Comparison of ENCODE assay signal across 22 cellular contexts in genomic region chr4:178037459-178038214, GRCh38.
A peak's percentile ranks its signal among the peaks of the same experiment; 100 is the strongest.
DNase-seq lines count a peak whose midpoint lies in the region; ATAC-seq, FAIRE-seq and TF ChIP-seq lines count a peak whose summit lies in the region.
"Had no signal": no experiment of that assay in that cellular context is flagged by ENCODE, and none has a peak within 500 bp of the region (broad histone marks: within the 10 kb centered on the region; RNA-seq: fewer than 3 reads in every experiment).

No MANE protein-coding gene starts in this region.

- H3K4me1 ChIP-seq in K562 (replicated peaks in 1 of 2; ENCODE audit: control insufficient read depth in 2 of 2, insufficient read depth in 2 of 2, low read length in 2 of 2) (no peaks in the 10 kb centered on the region), neuronal stem cell (ENCODE audit: control insufficient read depth in 2 of 2, insufficient read depth in 1 of 2, low read depth in 1 of 2, low read length in 2 of 2) (no peaks in the 10 kb centered on the region)
- H3K4me1 ChIP-seq: BLaER1 treated with 17β-estradiol and CSF1 and Interleukin-3, amounts not matched to agents 10 nM and 100 nM had no signal

- peak overlapping the region; percentile 55; the same call in 1 of the 2 replicates for H3K4me2 ChIP-seq in K562 (ENCODE audit: insufficient read depth, low read length)
- no peak overlapping the region for H3K4me2 ChIP-seq in neuronal stem cell (ENCODE audit: insufficient read depth, low read length, poor library complexity, severe bottlenecking)
- H3K4me2 ChIP-seq: BLaER1 treated with 17β-estradiol and CSF1 and Interleukin-3, amounts not matched to agents 10 nM and 100 nM had no signal

- peak overlapping the region; percentile 10; the same call in 1 of the 3 replicates for H3K27ac ChIP-seq in K562 (ENCODE audit: extremely low read depth, low read depth, low read length)
- no peak overlapping the region for H3K27ac ChIP-seq in neuronal stem cell (replicated peaks; ENCODE audit: low read length)
- H3K27ac ChIP-seq in dorsolateral prefrontal cortex, result no peak overlapping the region
- H3K27ac ChIP-seq: BLaER1 treated with 17β-estradiol and CSF1 and Interleukin-3, amounts not matched to agents 10 nM and 100 nM had no signal

- no peaks in the 10 kb centered on the region for H3K4me1 Mint-ChIP-seq in osteocyte (ENCODE audit: unreplicated experiment)

- H3K79me2 ChIP-seq in K562 (ENCODE audit: control insufficient read depth, insufficient read depth, low read length), result no peaks in the 10 kb centered on the region

- H3K4me3 ChIP-seq in K562 (no peak overlapping the region), neuronal stem cell (ENCODE audit: low read length in 2 of 2) (no peak overlapping the region), dorsolateral prefrontal cortex (no peak overlapping the region)
- H3K4me3 ChIP-seq: BLaER1 treated with 17β-estradiol and CSF1 and Interleukin-3, amounts not matched to agents 10 nM and 100 nM had no signal

- no peak for TF ChIP-seq POLR2A in K562 (conservative IDR thresholded peaks at IDR 0.05)

- ATAC-seq in K562 (peak; percentile 89), GM18858 (IDR thresholded peaks at IDR 0.05; ENCODE audit: unreplicated experiment) (no peak)
- ATAC-seq: CD8-positive, alpha-beta T cell; HCT116; Panc1 had no signal

- intact Hi-C loops in K562 (cut with micrococcal nuclease) (no loop called here), dorsolateral prefrontal cortex (cut with DNase I) (no loop called here)

- H3K9me3 Mint-ChIP-seq in osteocyte (ENCODE audit: unreplicated experiment), result no peaks in the 10 kb centered on the region

- POLR2A ChIA-PET in K562 (lab: Yijun Ruan, JAX), result interaction anchor here (0.9 kb wide), 1 partner anchor 9 kb away, joined by 3 read pairs; no protein-coding TSS in a partner anchor

- no peak overlapping the region for H3K9ac ChIP-seq in K562 (ENCODE audit: insufficient read depth in 1 of 2, low read depth in 2 of 2, low read length in 2 of 2)
- H3K9ac ChIP-seq in neuronal stem cell (ENCODE audit: low read depth, low read length, poor library complexity), result no peak overlapping the region
- H3K9ac ChIP-seq: BLaER1 treated with 17β-estradiol and CSF1 and Interleukin-3, amounts not matched to agents 10 nM and 100 nM had no signal

- TF ChIP-seq EP300 in K562 (IDR thresholded peaks at IDR 0.05; ENCODE audit: low read length), result peak; percentile 89

- no peak overlapping the region for H2BK5ac ChIP-seq in neuronal stem cell (ENCODE audit: low read length)

- H4K91ac ChIP-seq in neuronal stem cell (ENCODE audit: low read depth, low read length, poor library complexity), result no peak overlapping the region

- no TSS peak for BruUV-seq in K562 (replicated peaks; lab: Mats Ljungman, UMichigan)

- no peak overlapping the region for H3K4ac ChIP-seq in neuronal stem cell (ENCODE audit: low read length)

- H3K79me1 ChIP-seq in neuronal stem cell (ENCODE audit: low read depth, low read length), result no peaks in the 10 kb centered on the region

- TF ChIP-seq RAD21 in K562 (CRISPR knock-in tag; conservative IDR thresholded peaks at IDR 0.05 in 1 of 2, IDR thresholded peaks at IDR 0.05 in 1 of 2), result no peak; a peak in 1 of 4 replicates

- no peaks in the 10 kb centered on the region for H3K36me3 Mint-ChIP-seq in osteocyte (ENCODE audit: unreplicated experiment)
- H3K36me3 Mint-ChIP-seq: CD8-positive, alpha-beta T cell had no signal

- no peaks in the 10 kb centered on the region for H3K9me3 ChIP-seq in K562 (replicated peaks; ENCODE audit: control insufficient read depth, insufficient read depth, low read depth, low read length)
- no peaks in the 10 kb centered on the region for H3K9me3 ChIP-seq in neuronal stem cell (replicated peaks in 1 of 2; ENCODE audit: control insufficient read depth in 2 of 2, insufficient read depth in 1 of 2, low read depth in 1 of 2, low read length in 2 of 2)

- no peak overlapping the region for H4K8ac ChIP-seq in neuronal stem cell (ENCODE audit: low read depth, low read length)

- CTCF ChIA-PET in K562 (lab: Yijun Ruan, JAX; ENCODE audit: low intra/inter-chr PET ratio), result no interaction called here

- DNase-seq in HUDEP-2 (lab: John Stamatoyannopoulos, UW; ENCODE audit: unreplicated experiment in 76 of 76), result peak in 73 of 76 experiments; percentile 4 to 94 (median 73)
- peak; percentile 20 for DNase-seq in SK-N-DZ (ENCODE audit: low spot score)
- peak; percentile 48 to 80 (median 54) for DNase-seq in K562 (ENCODE audit: extremely low read depth in 1 of 4, low spot score in 3 of 4)
- no peak for DNase-seq in neuronal stem cell (ENCODE audit: low spot score)
- no peak for DNase-seq in stimulated activated CD4-positive, alpha-beta T cell treated with anti-CD3 and anti-CD28 coated beads, Interleukin-4, amount 100 ng/mL, for 1 hour
- no peak for DNase-seq in dorsolateral prefrontal cortex
- no peak for DNase-seq in osteocyte (ENCODE audit: extremely low spot score, unreplicated experiment)
- DNase-seq: CD8-positive, alpha-beta T cell; GDM1; GOT3; IMR-90; Karpas-422; MV-4-11; NCI-H187; NCI-H69; SIG-M5 had no signal

- peak overlapping the region; percentile 14 for H3K14ac ChIP-seq in neuronal stem cell (ENCODE audit: low read length)

- no peak for TF ChIP-seq CTCF in K562 (IDR thresholded peaks at IDR 0.05 in 2 of 3, conservative IDR thresholded peaks at IDR 0.05 in 1 of 3; ENCODE audit: insufficient read depth in 2 of 3, low read depth in 1 of 3, low read length in 3 of 3)
- TF ChIP-seq CTCF in dorsolateral prefrontal cortex (IDR thresholded peaks at IDR 0.05 in 54 of 56, conservative IDR thresholded peaks at IDR 0.05 in 2 of 56; ENCODE audit: low read depth in 1 of 56, partially characterized antibody in 56 of 56), result no peak
- TF ChIP-seq CTCF in osteocyte (IDR thresholded peaks at IDR 0.05), result no peak

- H2BK15ac ChIP-seq in neuronal stem cell (ENCODE audit: low read length), result no peak overlapping the region

- H3K27me3 ChIP-seq in K562 (ENCODE audit: control insufficient read depth in 2 of 2, insufficient read depth in 2 of 2, low read length in 2 of 2) (no peaks in the 10 kb centered on the region), neuronal stem cell (ENCODE audit: control insufficient read depth in 3 of 3, insufficient read depth in 3 of 3, low read depth in 1 of 3, low read length in 3 of 3) (no peaks in the 10 kb centered on the region), dorsolateral prefrontal cortex (no peaks in the 10 kb centered on the region)
- H3K27me3 ChIP-seq: BLaER1 treated with 17β-estradiol and CSF1 and Interleukin-3, amounts not matched to agents 10 nM and 100 nM had no signal

- in situ Hi-C loops in K562 (cut with MboI), result no loop called here

- no peak overlapping the region for H2BK12ac ChIP-seq in neuronal stem cell (ENCODE audit: low read length)

- H4K20me1 ChIP-seq in K562 (replicated peaks; ENCODE audit: control insufficient read depth, insufficient read depth, low read length), result no peaks in the 10 kb centered on the region
- H4K20me1 ChIP-seq: BLaER1 treated with 17β-estradiol and CSF1 and Interleukin-3, amounts not matched to agents 10 nM and 100 nM had no signal

- H2AFZ ChIP-seq in K562 (ENCODE audit: low read depth, low read length) (peak overlapping the region; percentile 44; the same call in 1 of the 2 replicates), neuronal stem cell (ENCODE audit: low read length) (no peak overlapping the region)

- H3K36me3 ChIP-seq in K562 (ENCODE audit: control insufficient read depth, insufficient read depth, low read length), result no peaks in the 10 kb centered on the region
- no peaks in the 10 kb centered on the region for H3K36me3 ChIP-seq in neuronal stem cell (replicated peaks in 1 of 2; ENCODE audit: control insufficient read depth in 2 of 2, insufficient read depth in 2 of 2, low read length in 2 of 2)
- H3K36me3 ChIP-seq: BLaER1 treated with 17β-estradiol and CSF1 and Interleukin-3, amounts not matched to agents 10 nM and 100 nM had no signal

- H3K27me3 Mint-ChIP-seq in osteocyte (ENCODE audit: unreplicated experiment), result no peaks in the 10 kb centered on the region

- H3K23ac ChIP-seq in neuronal stem cell (ENCODE audit: low read depth, low read length, poor library complexity), result no peak overlapping the region

- peak; percentile 82 for FAIRE-seq in K562 (lab: Jason Lieb, UNC)
- FAIRE-seq: GM18507, HTR-8/SVneo had no signal

- WGBS in K562 (ENCODE audit: insufficient coverage, low coverage, missing lambda C conversion rate), result 1% methylated on average over 15 of the region's 15 CpGs
- no CpG with 5 or more reads among the region's 15 CpGs for WGBS in neuronal stem cell (ENCODE audit: extremely low coverage in 2 of 2, insufficient read length in 2 of 2, insufficient replicate concordance in 1 of 2), 2 donors

- no peaks in the 10 kb centered on the region for H3K9me1 ChIP-seq in K562 (ENCODE audit: control insufficient read depth, insufficient read depth, low read length)

- no peak overlapping the region for H3K27ac Mint-ChIP-seq in osteocyte (ENCODE audit: unreplicated experiment)
- H3K27ac Mint-ChIP-seq: CD8-positive, alpha-beta T cell had no signal

- H3K4me3 Mint-ChIP-seq in osteocyte (ENCODE audit: unreplicated experiment), result no peak overlapping the region
- H3K4me3 Mint-ChIP-seq: CD8-positive, alpha-beta T cell had no signal

- H3K18ac ChIP-seq in neuronal stem cell (ENCODE audit: low read length), result no peak overlapping the region

- no peak overlapping the region for H2BK120ac ChIP-seq in neuronal stem cell (ENCODE audit: low read depth, low read length)

- no peak overlapping the region for H2AK5ac ChIP-seq in neuronal stem cell (ENCODE audit: low read depth, low read length)

TF ChIP-seq in K562, 482 proteins besides CTCF, POLR2A, EP300 and RAD21 (continues in another document):
- TF ChIP-seq SMARCA4 (IDR thresholded peaks at IDR 0.05), result peak; percentile 87
- TF ChIP-seq, protein P1, sequence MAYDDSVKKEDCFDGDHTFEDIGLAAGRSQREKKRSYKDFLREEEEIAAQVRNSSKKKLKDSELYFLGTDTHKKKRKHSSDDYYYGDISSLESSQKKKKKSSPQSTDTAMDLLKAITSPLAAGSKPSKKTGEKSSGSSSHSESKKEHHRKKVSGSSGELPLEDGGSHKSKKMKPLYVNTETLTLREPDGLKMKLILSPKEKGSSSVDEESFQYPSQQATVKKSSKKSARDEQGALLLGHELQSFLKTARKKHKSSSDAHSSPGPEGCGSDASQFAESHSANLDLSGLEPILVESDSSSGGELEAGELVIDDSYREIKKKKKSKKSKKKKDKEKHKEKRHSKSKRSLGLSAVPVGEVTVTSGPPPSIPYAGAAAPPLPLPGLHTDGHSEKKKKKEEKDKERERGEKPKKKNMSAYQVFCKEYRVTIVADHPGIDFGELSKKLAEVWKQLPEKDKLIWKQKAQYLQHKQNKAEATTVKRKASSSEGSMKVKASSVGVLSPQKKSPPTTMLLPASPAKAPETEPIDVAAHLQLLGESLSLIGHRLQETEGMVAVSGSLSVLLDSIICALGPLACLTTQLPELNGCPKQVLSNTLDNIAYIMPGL (CRISPR knock-in tag; IDR thresholded peaks at IDR 0.05), result no peak
- 0 out of 2 replicates have a peak, but pooled peaks have one; percentile 72 for TF ChIP-seq PYGO2 (tag; IDR thresholded peaks at IDR 0.05)
- TF ChIP-seq BCOR (IDR thresholded peaks at IDR 0.05), result peak; percentile 36; the same call in 1 of the 2 replicates
- TF ChIP-seq ZNF644 (tag; IDR thresholded peaks at IDR 0.05; ENCODE audit: low read depth), result peak; percentile 78; the same call in 1 of the 2 replicates
- TF ChIP-seq ZNF76 (CRISPR knock-in tag; IDR thresholded peaks at IDR 0.05; ENCODE audit: borderline replicate concordance), result 0 out of 2 replicates have a peak, but pooled peaks have one; percentile 66

Comparison
In these comparisons a context has a peak if more than half of its experiments do, and no peak if none do; other contexts are left out.
1. DNase-seq: peak in HUDEP-2 (73 of 76), SK-N-DZ (single experiment) and K562 (4 of 4); none in neuronal stem cell (single experiment), stimulated activated CD4-positive, alpha-beta T cell treated with anti-CD3 and anti-CD28 coated beads, Interleukin-4, amount 100 ng/mL, for 1 hour (single experiment), dorsolateral prefrontal cortex (0 of 10) and osteocyte (single experiment).